ENCODE assay signal across 18 cellular contexts in genomic region chr1:241771117-241771516, GRCh38.
"Had no signal": no experiment of that assay in that cellular context is flagged by ENCODE, and none has a peak within 500 bp of the region (broad histone marks: within the 10 kb centered on the region; RNA-seq: fewer than 3 reads in every experiment).

No MANE protein-coding gene starts in this region.

- H3K36me3 ChIP-seq: MG63 had no signal

- H3K4me2 ChIP-seq: SK-N-SH had no signal

- DNase-seq: KG1, MG63, MV-4-11, NCI-H1048, NCI-H1105, NCI-H1417, NCI-H1436 treated with DMSO at 0.1 percent for 48 hours, NCI-H1694, NCI-H187 treated with DMSO at 0.1 percent for 48 hours, NCI-H2029 treated with DMSO at 0.1 percent for 48 hours, NCI-H2227 treated with DMSO at 0.1 percent for 48 hours, NCI-H526 treated with DMSO at 0.1 percent for 48 hours, NCI-H748 treated with DMSO at 0.1 percent for 48 hours, SHP77, SK-N-SH, SW 1271, T-cell had no signal

- H3K27ac ChIP-seq: RWPE1 had no signal

- H3K4me3 ChIP-seq: MG63 had no signal

- H3K9me3 ChIP-seq: MG63, SK-N-SH had no signal

- ATAC-seq: T-cell had no signal

- H3K27me3 ChIP-seq: MG63 had no signal

- H3K9ac ChIP-seq: SK-N-SH had no signal
